In the genomic region with DNA sequence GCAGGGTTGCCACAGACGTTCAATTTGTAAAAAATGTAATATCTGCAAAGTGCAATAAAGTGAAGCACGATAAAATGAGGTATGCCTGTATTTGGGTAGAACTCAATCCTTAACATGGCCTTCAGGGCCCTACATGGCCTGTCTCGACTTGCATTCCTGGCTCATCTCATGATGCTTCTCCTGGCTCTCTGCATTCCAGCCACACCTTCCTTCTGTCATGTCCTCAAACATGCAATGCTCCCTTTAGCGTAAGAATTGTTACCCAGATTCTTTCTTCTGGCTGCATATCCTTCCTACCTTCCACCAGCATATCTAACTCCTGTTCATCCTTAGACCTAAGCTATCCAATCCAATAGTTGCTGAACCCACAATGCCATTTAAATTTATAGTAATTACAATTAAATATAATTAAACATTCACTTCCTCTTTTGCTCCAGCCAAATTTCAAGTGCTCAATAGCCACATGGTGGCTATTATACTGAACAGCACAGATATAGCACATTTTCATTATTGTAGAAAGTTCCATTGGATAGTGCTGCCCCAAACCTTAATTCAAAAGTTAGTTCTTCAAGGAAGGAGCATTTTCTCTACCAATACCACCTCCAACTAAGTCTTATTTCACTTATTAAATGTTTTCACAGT, we compare ENCODE assay signal across 23 cellular contexts.
"Had no signal": no experiment of that assay in that cellular context is flagged by ENCODE, and none has a peak within 500 bp of the region (broad histone marks: within the 10 kb centered on the region; RNA-seq: fewer than 3 reads in every experiment).

No MANE protein-coding gene starts in this region.

- H3K9me3 Mint-ChIP-seq: activated naive CD4-positive, alpha-beta T cell treated with anti-CD3 and anti-CD28 coated beads, Interleukin-2, amount 50 U/mL, for 24 hours; effector memory CD8-positive, alpha-beta T cell had no signal

- H3K27me3 Mint-ChIP-seq: activated CD4-positive, alpha-beta T cell treated with anti-CD3 and anti-CD28 coated beads, Interleukin-2, amount 10 ng/mL, durations not matched to agents 7 days and 5 days; activated naive CD4-positive, alpha-beta T cell treated with anti-CD3 and anti-CD28 coated beads, Interleukin-2, amount 50 U/mL, for 24 hours; dendritic cell treated with granulocyte-macrophage colony-stimulating factor and Interleukin-4, amounts not matched to agents 40 ng/mL and 50 ng/mL, for 4 days; effector memory CD8-positive, alpha-beta T cell had no signal

- H3K36me3 ChIP-seq: vagina had no signal

- H3K27me3 ChIP-seq: tibial artery, vagina had no signal

- H3K4me3 Mint-ChIP-seq: activated naive CD4-positive, alpha-beta T cell treated with anti-CD3 and anti-CD28 coated beads, Interleukin-2, amount 50 U/mL, for 24 hours; dendritic cell treated with granulocyte-macrophage colony-stimulating factor and Interleukin-4, amounts not matched to agents 40 ng/mL and 50 ng/mL, for 4 days; effector memory CD8-positive, alpha-beta T cell; nephron progenitor cell had no signal

- ATAC-seq: activated T-cell treated with anti-CD3 and anti-CD28 coated beads, Interleukin-2, amount 50 U/mL, for 72 hours; effector memory CD8-positive, alpha-beta T cell; left lobe of liver; stimulated activated naive CD8-positive, alpha-beta T cell treated with anti-CD3 and anti-CD28 coated beads, Interleukin-15, Interleukin-2, amounts not matched to agents 100 U/mL and 50 U/mL, for 24 hours had no signal

- H3K9me3 ChIP-seq: tibial artery, vagina had no signal

- H3K4me3 ChIP-seq: lung, tibial artery, vagina had no signal

- DNase-seq: activated CD4-positive, alpha-beta T cell treated with anti-CD3 and anti-CD28 coated beads, Interleukin-2, amount 10 ng/mL, durations not matched to agents 7 days and 5 days; activated CD8-positive, alpha-beta memory T cell treated with anti-CD3 and anti-CD28 coated beads for 24 hours; activated CD8-positive, alpha-beta memory T cell treated with anti-CD3 and anti-CD28 coated beads, Interleukin-2, amount 50 U/mL, for 48 hours; activated gamma-delta T cell; activated T-cell treated with anti-CD3 and anti-CD28 coated beads, Interleukin-2, amount 50 U/mL, for 72 hours; effector memory CD8-positive, alpha-beta T cell; hypothalamus; kidney; midbrain; nephron progenitor cell; nucleus accumbens; retina; stimulated activated CD4-positive, alpha-beta T cell treated with anti-CD3 and anti-CD28 coated beads, Interleukin-2, amount 100 ng/mL, for 24 hours; stimulated activated naive CD8-positive, alpha-beta T cell treated with anti-CD3 and anti-CD28 coated beads, Interleukin-15, Interleukin-2, amounts not matched to agents 100 U/mL and 50 U/mL, for 24 hours; substantia nigra; T-helper 1 cell; T-helper 9 cell; tibial artery had no signal

- H3K27ac ChIP-seq: tibial artery, vagina had no signal

- H3K4me1 ChIP-seq: tibial artery, vagina had no signal

- H3K4me1 Mint-ChIP-seq: nephron progenitor cell had no signal

- H3K27ac Mint-ChIP-seq: activated naive CD4-positive, alpha-beta T cell treated with anti-CD3 and anti-CD28 coated beads, Interleukin-2, amount 50 U/mL, for 24 hours; activated T-cell treated with anti-CD3 and anti-CD28 coated beads, Interleukin-2, amount 50 U/mL, for 72 hours; dendritic cell treated with granulocyte-macrophage colony-stimulating factor and Interleukin-4, amounts not matched to agents 40 ng/mL and 50 ng/mL, for 4 days; effector memory CD8-positive, alpha-beta T cell; nephron progenitor cell had no signal
